18 cellular contexts compared by ENCODE assay signal in genomic region chr4:40686081-40686913, GRCh38.
"Had no signal": no experiment of that assay in that cellular context is flagged by ENCODE, and none has a peak within 500 bp of the region (broad histone marks: within the 10 kb centered on the region; RNA-seq: fewer than 3 reads in every experiment).

No MANE protein-coding gene starts in this region.

- DNase-seq: activated CD8-positive, alpha-beta memory T cell treated with anti-CD3 and anti-CD28 coated beads, Interleukin-2, amount 50 U/mL, for 4 hours; activated CD8-positive, alpha-beta T cell treated with anti-CD3 and anti-CD28 coated beads for 36 hours; activated naive CD4-positive, alpha-beta T cell treated with anti-CD3 and anti-CD28 coated beads, Interleukin-2, amount 10 ng/mL, durations not matched to agents 7 days and 5 days; dermis blood vessel endothelial cell; esophagus squamous epithelium; gastrocnemius medialis; heart right ventricle; left ventricle myocardium inferior; occipital lobe; psoas muscle; stimulated activated CD4-positive, alpha-beta T cell treated with anti-CD3 and anti-CD28 coated beads, Interleukin-1b, Interleukin-23, amount 100 ng/mL, for 48 hours; T-helper 9 cell had no signal

- H3K9me3 Mint-ChIP-seq: activated CD8-positive, alpha-beta T cell treated with anti-CD3 and anti-CD28 coated beads for 36 hours; activated naive CD4-positive, alpha-beta T cell treated with anti-CD3 and anti-CD28 coated beads, Interleukin-2, amount 10 ng/mL, durations not matched to agents 7 days and 5 days; memory B cell; natural killer cell treated with Interleukin-12 subunit alpha and Interleukin-12 subunit beta and Interleukin-15 and Interleukin-18, amount 100 ng/mL, for 72 hours; stimulated activated memory B cell treated with anti-CD40 and anti-IgM and Interleukin-4, amounts not matched to agents 10 μg/mL and 1 μg/mL and 100 μg/mL, for 72 hours had no signal

- H3K36me3 Mint-ChIP-seq: activated naive CD4-positive, alpha-beta T cell treated with anti-CD3 and anti-CD28 coated beads, Interleukin-2, amount 10 ng/mL, durations not matched to agents 7 days and 5 days; brain; natural killer cell treated with Interleukin-12 subunit alpha and Interleukin-12 subunit beta and Interleukin-15 and Interleukin-18, amount 100 ng/mL, for 72 hours; stimulated activated memory B cell treated with anti-CD40 and anti-IgM and Interleukin-4, amounts not matched to agents 10 μg/mL and 1 μg/mL and 100 μg/mL, for 72 hours had no signal

- FAIRE-seq: islet of Langerhans had no signal

- H3K27ac Mint-ChIP-seq: activated CD8-positive, alpha-beta T cell treated with anti-CD3 and anti-CD28 coated beads for 36 hours; activated naive CD4-positive, alpha-beta T cell treated with anti-CD3 and anti-CD28 coated beads, Interleukin-2, amount 10 ng/mL, durations not matched to agents 7 days and 5 days; activated T-helper 1 cell treated with anti-CD3 and anti-CD28 coated beads, Interleukin-12 subunit alpha, Interleukin-12 subunit beta, Interleukin-2, Interleukin-4 antibody, amounts not matched to agents 30 ng/mL and 10 ng/mL and 1 ng/mL, durations not matched to agents 14 hours and 24 hours and 36 hours; brain; memory B cell; natural killer cell treated with Interleukin-12 subunit alpha and Interleukin-12 subunit beta and Interleukin-15 and Interleukin-18, amount 100 ng/mL, for 72 hours; stimulated activated memory B cell treated with anti-CD40 and anti-IgM and Interleukin-4, amounts not matched to agents 10 μg/mL and 1 μg/mL and 100 μg/mL, for 72 hours had no signal

- H3K4me3 Mint-ChIP-seq: activated CD8-positive, alpha-beta T cell treated with anti-CD3 and anti-CD28 coated beads for 36 hours; activated naive CD4-positive, alpha-beta T cell treated with anti-CD3 and anti-CD28 coated beads, Interleukin-2, amount 10 ng/mL, durations not matched to agents 7 days and 5 days; activated T-helper 1 cell treated with anti-CD3 and anti-CD28 coated beads, Interleukin-12 subunit alpha, Interleukin-12 subunit beta, Interleukin-2, Interleukin-4 antibody, amounts not matched to agents 30 ng/mL and 10 ng/mL and 1 ng/mL, durations not matched to agents 14 hours and 24 hours and 36 hours; brain; memory B cell; natural killer cell treated with Interleukin-12 subunit alpha and Interleukin-12 subunit beta and Interleukin-15 and Interleukin-18, amount 100 ng/mL, for 72 hours; stimulated activated memory B cell treated with anti-CD40 and anti-IgM and Interleukin-4, amounts not matched to agents 10 μg/mL and 1 μg/mL and 100 μg/mL, for 72 hours had no signal

- H3K4me1 Mint-ChIP-seq: memory B cell had no signal

- H3K27me3 Mint-ChIP-seq: memory B cell; natural killer cell treated with Interleukin-12 subunit alpha and Interleukin-12 subunit beta and Interleukin-15 and Interleukin-18, amount 100 ng/mL, for 72 hours; stimulated activated memory B cell treated with anti-CD40 and anti-IgM and Interleukin-4, amounts not matched to agents 10 μg/mL and 1 μg/mL and 100 μg/mL, for 72 hours had no signal
